1 cellular context compared by ENCODE assay signal in genomic region chr16:81416749-81417148, GRCh38.
TF ChIP-seq lines count a peak whose summit lies in the region.

No MANE protein-coding gene starts in this region.

TF ChIP-seq in neural cell, 6 proteins besides CTCF, POLR2A, EP300 and RAD21:
- TF ChIP-seq REST (IDR thresholded peaks at IDR 0.05; ENCODE audit: borderline replicate concordance), result no peak
- TF ChIP-seq SMC3 (conservative IDR thresholded peaks at IDR 0.05; ENCODE audit: poor library complexity), result no peak
- no peak for TF ChIP-seq EZH2 (IDR thresholded peaks at IDR 0.05; ENCODE audit: borderline replicate concordance, insufficient read depth, low read length, poor library complexity, severe bottlenecking)
- no peak for TF ChIP-seq MXI1 (conservative IDR thresholded peaks at IDR 0.05; ENCODE audit: poor library complexity, severe bottlenecking)
- TF ChIP-seq POLR2AphosphoS5 (IDR thresholded peaks at IDR 0.05), result no peak
- no peak for TF ChIP-seq TAF1 (IDR thresholded peaks at IDR 0.05; ENCODE audit: low read depth)
